8 cellular contexts compared by ENCODE assay signal in genomic region chr2:97935719-97936161, GRCh38.
DNase-seq lines count a peak whose midpoint lies in the region; ATAC-seq and TF ChIP-seq lines count a peak whose summit lies in the region.

No MANE protein-coding gene starts in this region.

- H3K27me3 Mint-ChIP-seq in HFFc6 (ENCODE audit: insufficient read depth) (no peaks in the 10 kb centered on the region), Calu3 (ENCODE audit: unreplicated experiment) (no peaks in the 10 kb centered on the region)

- H3K27ac Mint-ChIP-seq in HFFc6 (peak overlapping the region; percentile 14), Calu3 (ENCODE audit: unreplicated experiment) (no peak overlapping the region)

- H3K36me3 Mint-ChIP-seq in HFFc6 (ENCODE audit: low read depth) (peaks cover 7% of the 10 kb centered on the region; the same call in 1 of the 2 replicates), Calu3 (ENCODE audit: insufficient read depth, unreplicated experiment) (no peaks in the 10 kb centered on the region)

- H3K9me3 Mint-ChIP-seq in HFFc6 (peaks cover 9% of the 10 kb centered on the region), Calu3 (ENCODE audit: low read depth, unreplicated experiment) (no peaks in the 10 kb centered on the region)

- BruUV-seq in Calu3 (replicated peaks; lab: Mats Ljungman, UMichigan) = no TSS peak

- CTCF ChIA-PET in Calu3 (lab: Charles Lee) = interaction anchor here (1.4 kb wide), 1 partner anchor 124 kb away, joined by 3 read pairs; no protein-coding TSS in a partner anchor

- H3K4me1 Mint-ChIP-seq in HFFc6 (ENCODE audit: low read depth) (peaks cover 55% of the 10 kb centered on the region), Calu3 (ENCODE audit: low read depth, unreplicated experiment) (peaks cover 15% of the 10 kb centered on the region)

- intact Hi-C loops in Calu3 (cut with micrococcal nuclease; ENCODE audit: unreplicated experiment) = loop anchor here (5.0 kb wide), 1 partner anchor 42 kb away; no protein-coding TSS in a partner anchor

- no peak for TF ChIP-seq CTCF in HFFc6 (IDR thresholded peaks at IDR 0.05)
- no peak for TF ChIP-seq CTCF in Calu3 (IDR thresholded peaks at IDR 0.05; ENCODE audit: unreplicated experiment)

- ATAC-seq in GM19467 (IDR thresholded peaks at IDR 0.05; ENCODE audit: unreplicated experiment) = no peak

- peak overlapping the region; percentile 6; the same call in 1 of the 2 replicates for H3K4me3 Mint-ChIP-seq in HFFc6
- no peak overlapping the region for H3K4me3 Mint-ChIP-seq in Calu3 (ENCODE audit: low read depth, unreplicated experiment)

- DNase-seq in COLO668 (lab: John Stamatoyannopoulos, UW; ENCODE audit: unreplicated experiment) (peak; percentile 50), HFFc6 (peak; percentile 46), SHP77 (lab: John Stamatoyannopoulos, UW) (peak; percentile 14 to 39), lung microvascular endothelial cell (ENCODE audit: low read depth in 2 of 2) (peak; percentile 2 to 4), kidney glomerular epithelial cell (lab: John Stamatoyannopoulos, UW) (no peak), Calu3 (no peak)
- DNase-seq in stimulated activated CD8-positive, alpha-beta memory T cell treated with anti-CD3 and anti-CD28 coated beads, Interleukin-4, amount 100 ng/mL, for 48 hours = no peak

Comparison
In these comparisons a context has a peak if more than half of its experiments do, and no peak if none do; other contexts are left out.
1. DNase-seq: peak in COLO668 (single experiment), HFFc6 (single experiment), SHP77 (2 of 2) and lung microvascular endothelial cell (2 of 2); none in kidney glomerular epithelial cell (single experiment), stimulated activated CD8-positive, alpha-beta memory T cell treated with anti-CD3 and anti-CD28 coated beads, Interleukin-4, amount 100 ng/mL, for 48 hours (single experiment) and Calu3 (single experiment).